Comparison of ENCODE assay signal across 20 cellular contexts in genomic region chr2:32732135-32732534, GRCh38.
"Had no signal": no experiment of that assay in that cellular context is flagged by ENCODE, and none has a peak within 500 bp of the region (broad histone marks: within the 10 kb centered on the region; RNA-seq: fewer than 3 reads in every experiment).

No MANE protein-coding gene starts in this region.

- H3K27ac ChIP-seq: heart left ventricle, psoas muscle, right lobe of liver, testis, tibial nerve, upper lobe of right lung, vagina had no signal

- H3K4me3 ChIP-seq: heart left ventricle, psoas muscle, right lobe of liver, testis, tibial nerve, upper lobe of right lung, vagina had no signal

- DNase-seq: effector memory CD4-positive, alpha-beta T cell; foreskin melanocyte; heart left ventricle; hippocampal formation; kidney glomerular epithelial cell; mammary epithelial cell; naive thymus-derived CD4-positive, alpha-beta T cell; nephron progenitor cell; psoas muscle; retina; right lobe of liver; stimulated activated CD4-positive, alpha-beta T cell treated with anti-CD3 and anti-CD28 coated beads, Interleukin-2, amount 100 ng/mL, for 24 hours; stimulated activated CD4-positive, alpha-beta T cell treated with anti-CD3 and anti-CD28 coated beads, Interleukin-4, amount 100 ng/mL, for 4 hours; stimulated activated naive B cell treated with anti-CD40 and anti-IgM and Interleukin-4, amounts not matched to agents 10 μg/mL and 1 μg/mL and 100 μg/mL, for 72 hours; stimulated activated naive CD8-positive, alpha-beta T cell treated with anti-CD3 and anti-CD28 coated beads, Interleukin-15, amount 100 ng/mL, for 72 hours; testis; upper lobe of right lung had no signal

- H3K4me1 ChIP-seq: psoas muscle, testis, tibial nerve, upper lobe of right lung, vagina had no signal

- H3K36me3 ChIP-seq: right lobe of liver, tibial nerve, upper lobe of right lung, vagina had no signal

- ATAC-seq: esophagus mucosa; heart left ventricle; naive thymus-derived CD4-positive, alpha-beta T cell; psoas muscle; right lobe of liver; stimulated activated naive B cell treated with anti-CD40 and anti-IgM and Interleukin-4, amounts not matched to agents 10 μg/mL and 1 μg/mL and 100 μg/mL, for 72 hours; stimulated activated naive CD8-positive, alpha-beta T cell treated with anti-CD3 and anti-CD28 coated beads, Interleukin-15, amount 100 ng/mL, for 72 hours; upper lobe of right lung had no signal

- H3K9me3 ChIP-seq: heart left ventricle, psoas muscle, right lobe of liver, testis, tibial nerve, upper lobe of right lung, vagina had no signal

- H3K27me3 ChIP-seq: heart left ventricle, right lobe of liver, testis, tibial nerve, upper lobe of right lung, vagina had no signal
